In the genomic region with DNA sequence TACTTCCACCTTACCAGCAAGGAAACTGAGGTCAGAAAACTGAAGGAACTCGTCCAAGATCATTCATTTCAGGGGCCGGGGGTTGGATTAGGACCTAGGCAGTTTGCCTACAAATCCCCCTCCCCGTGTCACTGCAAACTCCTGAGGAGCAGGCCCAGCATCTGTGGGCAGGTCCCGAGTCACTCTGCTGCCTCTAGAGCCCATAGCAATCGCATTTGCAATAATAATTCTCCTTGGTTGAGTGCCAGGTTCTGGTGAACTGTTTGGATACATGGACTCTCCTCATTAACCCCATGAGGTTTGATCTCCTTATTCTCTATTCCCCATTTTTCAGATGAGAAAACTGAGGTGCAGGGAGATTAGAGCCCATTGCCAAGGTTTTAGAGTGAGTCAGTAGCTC, we compare ENCODE assay signal across 7 cellular contexts. TPM values are rescaled to one million over a fixed set of nuclear protein-coding genes. Genes with fewer than 3 reads are reported as not detected.
A peak's percentile ranks its signal among the peaks of the same experiment; 100 is the strongest.
DNase-seq lines count a peak whose midpoint lies in the region; ATAC-seq and TF ChIP-seq lines count a peak whose summit lies in the region.

No MANE protein-coding gene starts in this region.

- H3K36me3 Mint-ChIP-seq in nephron progenitor cell (ENCODE audit: low read depth): peaks cover 21% of the 10 kb centered on the region

- H3K9me3 ChIP-seq in OCI-LY1 (ENCODE audit: low read length): no peaks in the 10 kb centered on the region
- no peaks in the 10 kb centered on the region for H3K9me3 ChIP-seq in effector memory CD4-positive, alpha-beta T cell (ENCODE audit: control insufficient read depth, low read length)

- no peak for ATAC-seq in foreskin keratinocyte

- H3K27ac ChIP-seq in OCI-LY1 (ENCODE audit: low read depth, low read length, poor library complexity, severe bottlenecking) (no peak overlapping the region), foreskin keratinocyte (no peak overlapping the region)
- H3K27ac ChIP-seq in effector memory CD4-positive, alpha-beta T cell (ENCODE audit: insufficient read depth, low read length, poor library complexity, severe bottlenecking): peak overlapping the region; percentile 63

- no peaks in the 10 kb centered on the region for H3F3A ChIP-seq in OCI-LY1 (ENCODE audit: insufficient read depth, low read length)

- H3K36me3 ChIP-seq in OCI-LY1 (ENCODE audit: insufficient read depth, low read length): peaks cover 27% of the 10 kb centered on the region
- peaks cover 30% of the 10 kb centered on the region for H3K36me3 ChIP-seq in effector memory CD4-positive, alpha-beta T cell (ENCODE audit: control insufficient read depth, insufficient read depth, low read length)

- H3K27ac Mint-ChIP-seq in nephron progenitor cell: peak overlapping the region; percentile 64

- no peaks in the 10 kb centered on the region for H3K9me2 ChIP-seq in OCI-LY1 (ENCODE audit: low read depth, low read length)

- H3K4me3 ChIP-seq in GM12875 (ENCODE audit: low read depth, low read length): peak overlapping the region; percentile 95
- H3K4me3 ChIP-seq in OCI-LY1 (ENCODE audit: low read depth, low read length, poor library complexity, severe bottlenecking): peak overlapping the region; percentile 91
- H3K4me3 ChIP-seq in effector memory CD4-positive, alpha-beta T cell (ENCODE audit: insufficient read depth, low read depth, low read length, poor library complexity, severe bottlenecking): peak overlapping the region; percentile 67

- H3K9me3 Mint-ChIP-seq in nephron progenitor cell: no peaks in the 10 kb centered on the region

- peak overlapping the region; percentile 84 for H3K9ac ChIP-seq in OCI-LY1 (ENCODE audit: low read length)

- peaks cover 13% of the 10 kb centered on the region for H3K4me1 Mint-ChIP-seq in nephron progenitor cell

- TF ChIP-seq CTCF in GM12875 (IDR thresholded peaks at IDR 0.05; ENCODE audit: borderline replicate concordance, insufficient read depth, low read depth, low read length) (no peak), OCI-LY1 (IDR thresholded peaks at IDR 0.05; ENCODE audit: low read length) (no peak), nephron progenitor cell (IDR thresholded peaks at IDR 0.05) (no peak), foreskin keratinocyte (conservative IDR thresholded peaks at IDR 0.05) (no peak)

- peaks cover 13% of the 10 kb centered on the region for H3K4me1 ChIP-seq in OCI-LY1 (ENCODE audit: insufficient read depth, low read length, severe bottlenecking)
- H3K4me1 ChIP-seq in effector memory CD4-positive, alpha-beta T cell (ENCODE audit: control insufficient read depth, insufficient read depth, low read length, poor library complexity, severe bottlenecking): peaks cover 10% of the 10 kb centered on the region
- H3K4me1 ChIP-seq in foreskin keratinocyte: no peaks in the 10 kb centered on the region

- H2AFZ ChIP-seq in OCI-LY1 (ENCODE audit: low read length): no peak overlapping the region

- peaks cover 11% of the 10 kb centered on the region for H3K79me2 ChIP-seq in OCI-LY1 (ENCODE audit: insufficient read depth, low read length)

- H3K4me2 ChIP-seq in OCI-LY1 (ENCODE audit: low read length): peak overlapping the region; percentile 84

- no peaks in the 10 kb centered on the region for H4K20me1 ChIP-seq in OCI-LY1 (ENCODE audit: insufficient read depth, low read length)

- no peak for DNase-seq in effector memory CD4-positive, alpha-beta T cell
- DNase-seq in nephron progenitor cell (no peak), germinal center (ENCODE audit: low spot score) (no peak), foreskin keratinocyte (no peak)
- DNase-seq in stimulated activated CD4-positive, alpha-beta T cell treated with anti-CD3 and anti-CD28 coated beads, Interleukin-12 subunit alpha, Interleukin-12 subunit beta, amount 100 ng/mL, for 4 hours: no peak

- peak overlapping the region; percentile 92 for H3K4me3 Mint-ChIP-seq in nephron progenitor cell

- peaks cover 3% of the 10 kb centered on the region for H3K27me3 Mint-ChIP-seq in nephron progenitor cell (ENCODE audit: low read depth, poor library complexity)

- H3K27me3 ChIP-seq in OCI-LY1 (ENCODE audit: insufficient read depth, low read length) (no peaks in the 10 kb centered on the region), foreskin keratinocyte (no peaks in the 10 kb centered on the region)
- no peaks in the 10 kb centered on the region for H3K27me3 ChIP-seq in effector memory CD4-positive, alpha-beta T cell (replicated peaks; ENCODE audit: control insufficient read depth, insufficient read depth, low read length, poor library complexity, severe bottlenecking)

RNA-seq across cellular contexts. Expression of a gene that starts 0.9 kb away (rescaled TPM):
- 81.7 and 89.0 TPM in 2 replicates for total RNA-seq in foreskin keratinocyte
- polyA plus RNA-seq in foreskin keratinocyte: 130 and 131 TPM in 2 replicates

RNA-seq across cellular contexts. Expression of a gene that starts 8.3 kb away (rescaled TPM):
- total RNA-seq in foreskin keratinocyte: 412 TPM in 2 replicates
- 708 and 777 TPM in 2 replicates for polyA plus RNA-seq in foreskin keratinocyte

RNA-seq across cellular contexts. Expression of a gene that starts 17.1 kb away (rescaled TPM):
- 16.6 and 18.1 TPM in 2 replicates for total RNA-seq in foreskin keratinocyte
- 16.9 TPM in 2 replicates for polyA plus RNA-seq in foreskin keratinocyte
